8 cellular contexts compared by ENCODE assay signal in the genomic region with DNA sequence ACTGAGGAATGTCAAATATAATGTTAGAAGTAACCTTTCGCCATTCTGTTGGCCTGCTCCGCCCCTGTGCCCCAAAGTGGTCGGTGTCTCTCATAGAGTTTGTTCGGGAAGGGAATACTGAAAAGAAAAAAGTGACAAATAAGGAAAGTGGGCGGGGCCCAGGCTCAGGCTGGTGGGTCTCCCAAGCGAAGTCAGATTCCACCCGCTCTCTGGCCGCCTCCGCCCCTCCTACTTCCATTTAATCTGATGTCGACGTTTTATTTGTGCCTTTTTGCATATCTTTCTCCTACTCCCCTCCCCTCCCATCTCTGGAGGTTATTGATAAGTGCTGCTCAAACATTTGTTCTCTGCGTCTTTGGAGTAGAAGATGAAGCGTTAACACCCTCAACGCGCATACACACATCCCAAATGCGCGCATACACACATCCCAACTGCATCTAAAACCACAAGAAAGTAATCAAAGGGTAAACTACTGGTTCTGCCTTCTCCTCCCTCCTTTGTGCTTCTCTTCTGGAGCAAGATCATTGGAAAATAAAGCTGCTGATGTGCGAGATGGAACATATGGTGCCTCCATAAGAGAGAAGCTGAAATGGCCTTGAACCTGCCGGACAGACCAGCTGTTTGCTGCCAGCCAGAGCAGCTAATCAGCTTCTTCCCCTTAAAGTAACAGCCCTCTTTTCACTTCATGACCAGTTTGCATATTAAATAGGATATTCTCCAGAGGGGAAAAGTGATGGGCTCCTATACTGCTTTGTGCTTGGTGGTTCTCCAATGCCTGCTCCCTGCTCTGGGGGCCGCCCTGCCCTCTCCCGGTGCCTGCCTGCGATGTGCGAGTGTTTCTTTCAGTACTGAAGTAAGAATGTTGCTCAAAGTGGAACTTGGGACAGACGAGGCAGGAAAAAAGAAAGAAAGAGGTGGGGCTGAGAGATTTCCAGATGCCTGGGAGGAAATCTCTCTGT. TPM values are rescaled to one million over a fixed set of nuclear protein-coding genes. Genes with fewer than 3 reads are reported as not detected.
A peak's percentile ranks its signal among the peaks of the same experiment; 100 is the strongest.
DNase-seq lines count a peak whose midpoint lies in the region; ATAC-seq lines count a peak whose summit lies in the region.

No MANE protein-coding gene starts in this region.

- H3K27ac ChIP-seq in angular gyrus (ENCODE audit: low read depth, low read length) = peak overlapping the region; percentile 60

- DNase-seq in CD1c-positive myeloid dendritic cell (ENCODE audit: extremely low spot score) = peak; percentile 20
- DNase-seq in LHCN-M2 (ENCODE audit: low read depth) = peak; percentile 49
- DNase-seq in hypothalamus (lab: John Stamatoyannopoulos, UW) = peak in 27 of 51 donors; percentile 1 to 62 (median 12)
- DNase-seq in putamen (ENCODE audit: low spot score) = peak; percentile 56
- no peak for DNase-seq in H4 (ENCODE audit: low spot score)
- no peak for DNase-seq in stimulated activated CD4-positive, alpha-beta T cell treated with anti-CD3 and anti-CD28 coated beads, Interleukin-4, amount 100 ng/mL, for 24 hours

- no peak for ATAC-seq in HG03175 (IDR thresholded peaks at IDR 0.05; ENCODE audit: unreplicated experiment)

RNA-seq across cellular contexts. Expression of gene MAMLD1, which starts 3.1 kb away (rescaled TPM):
- 3.8 and 4.8 TPM in 2 replicates for total RNA-seq in LHCN-M2 (2014; rRNA removed)
- polyA plus RNA-seq in LHCN-M2 (2012) = 9.9 TPM
- total RNA-seq in H4 (2014; rRNA removed; shearing (Covaris generic)) = 0.35 and 1.6 TPM in 2 replicates

Comparison
In these comparisons a context has a peak if more than half of its experiments do, and no peak if none do; other contexts are left out.
1. DNase-seq: peak in CD1c-positive myeloid dendritic cell (single experiment), LHCN-M2 (single experiment), hypothalamus (27 of 51) and putamen (single experiment); none in H4 (single experiment) and stimulated activated CD4-positive, alpha-beta T cell treated with anti-CD3 and anti-CD28 coated beads, Interleukin-4, amount 100 ng/mL, for 24 hours (single experiment).